Comparison of ENCODE assay signal across 8 cellular contexts in the genomic region with DNA sequence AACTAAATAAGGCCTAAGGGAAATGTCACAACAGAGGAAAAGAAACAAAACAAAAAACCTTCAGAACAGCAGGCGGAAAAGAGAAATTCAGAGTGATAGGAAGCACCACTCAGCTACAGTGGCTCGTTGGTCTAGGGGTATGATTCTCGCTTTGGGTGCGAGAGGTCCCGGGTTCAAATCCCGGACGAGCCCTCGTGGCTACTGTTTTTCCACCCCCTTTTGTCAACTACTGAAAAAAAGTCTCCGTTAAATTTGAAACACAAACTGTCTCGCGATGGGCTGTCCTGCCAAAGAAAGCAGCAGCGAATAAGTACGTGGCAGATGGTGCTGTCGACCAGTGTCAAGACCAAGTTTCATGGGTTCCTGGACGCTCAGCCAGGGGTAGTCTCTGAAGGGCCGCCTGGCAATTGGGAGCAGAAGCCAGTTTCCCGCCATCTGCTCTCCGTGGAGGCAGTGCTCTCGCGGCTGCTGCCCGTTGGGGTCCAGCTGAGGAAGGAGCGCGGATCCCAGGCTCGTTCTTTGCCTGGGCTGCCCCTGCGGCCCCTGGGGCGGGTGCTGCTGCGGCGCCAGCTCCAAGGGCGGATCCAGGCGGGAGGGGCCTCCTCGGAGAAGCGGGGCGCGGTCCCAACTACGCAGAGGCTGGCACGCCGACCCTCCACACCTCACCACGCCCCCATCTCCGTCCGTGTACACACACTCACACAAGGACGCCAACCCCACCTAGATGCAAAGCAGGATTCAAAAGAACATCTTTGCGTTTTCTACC. TPM values are rescaled to one million over a fixed set of nuclear protein-coding genes. Genes with fewer than 3 reads are reported as not detected.
DNase-seq lines count a peak whose midpoint lies in the region; ATAC-seq and TF ChIP-seq lines count a peak whose summit lies in the region.

A gene with protein sequence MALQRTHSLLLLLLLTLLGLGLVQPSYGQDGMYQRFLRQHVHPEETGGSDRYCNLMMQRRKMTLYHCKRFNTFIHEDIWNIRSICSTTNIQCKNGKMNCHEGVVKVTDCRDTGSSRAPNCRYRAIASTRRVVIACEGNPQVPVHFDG (plus strand): TSS at position 665 of the 766 bp plus-strand sequence. CDS start 14,812 bp downstream, outside the sequence.

- peak within 1 kb of the TSS; percentile 64 for H3K14ac ChIP-seq in IMR-90 (replicated peaks; ENCODE audit: low read depth, low read length)

- WGBS in IMR-90 (ENCODE audit: extremely low coverage in 2 of 2, insufficient read length in 1 of 2), 2 experiments = 0% methylated on average over 7 of the region's 42 CpGs; no CpG with 5 or more reads in 1 of the 2 experiments

- H4K5ac ChIP-seq in IMR-90 (ENCODE audit: low read depth, low read length) = peak within 1 kb of the TSS; percentile 43

- intact Hi-C loops in IMR-90 (cut with micrococcal nuclease) = loop anchor here (1.0 to 5.0 kb wide), 5 partner anchors 223 to 418 kb away; a partner anchor contains a TSS

- H3K4me2 ChIP-seq in IMR-90 (ENCODE audit: low read depth, low read length) (peak within 1 kb of the TSS; percentile 88), parathyroid adenoma (ENCODE audit: low read length) (peak within 1 kb of the TSS; percentile 98)

- H3K36me3 ChIP-seq in IMR-90 (ENCODE audit: control insufficient read depth, insufficient read depth, low read length) = no peaks in the 10 kb centered on the region
- no peaks in the 10 kb centered on the region for H3K36me3 ChIP-seq in cardiac muscle cell
- H3K36me3 ChIP-seq in parathyroid adenoma (ENCODE audit: control insufficient read depth, insufficient read depth, low read length) = no peaks in the 10 kb centered on the region
- H3K36me3 ChIP-seq in thoracic aorta = no peaks in the 10 kb centered on the region

- peaks cover 3 to 6% of the 10 kb centered on the region in 2 experiments; a peak in 1 of 4 replicates for H3K79me1 ChIP-seq in IMR-90 (ENCODE audit: low read depth in 1 of 2, low read length in 2 of 2)

- peaks cover 30% of the 10 kb centered on the region for H3K4me1 Mint-ChIP-seq in activated naive CD8-positive, alpha-beta T cell treated with anti-CD3 and anti-CD28 coated beads, Interleukin-2, amount 10 ng/mL, durations not matched to agents 7 days and 5 days

- H3K4me3 Mint-ChIP-seq in activated naive CD8-positive, alpha-beta T cell treated with anti-CD3 and anti-CD28 coated beads, Interleukin-2, amount 10 ng/mL, durations not matched to agents 7 days and 5 days = no peak within 1 kb of the TSS

- no peak within 1 kb of the TSS for H2BK15ac ChIP-seq in IMR-90 (ENCODE audit: low read depth, low read length)

- H2AK5ac ChIP-seq in IMR-90 (ENCODE audit: low read depth, low read length) = no peak within 1 kb of the TSS

- H3K56ac ChIP-seq in IMR-90 (ENCODE audit: extremely low read depth, insufficient read depth, low read length) = peak within 1 kb of the TSS; percentile 60

- peak within 1 kb of the TSS; percentile 59 for H3K4ac ChIP-seq in IMR-90 (ENCODE audit: low read depth, low read length)

- H4K91ac ChIP-seq in IMR-90 (ENCODE audit: insufficient read depth, low read depth, low read length) = peak within 1 kb of the TSS; percentile 62

- peak within 1 kb of the TSS; percentile 48 to 65; a peak in 2 of 4 replicates for H4K8ac ChIP-seq in IMR-90 (ENCODE audit: low read depth in 2 of 2, low read length in 2 of 2)

- H3K9me1 ChIP-seq in IMR-90 (ENCODE audit: insufficient read depth, low read length) = peaks cover 4% of the 10 kb centered on the region; the same call in 1 of the 2 replicates

- no peak for TF ChIP-seq RAD21 in IMR-90 (IDR thresholded peaks at IDR 0.05; ENCODE audit: low read length)

- H3K4me3 ChIP-seq in IMR-90 (ENCODE audit: insufficient read depth, low read depth, low read length) = peak within 1 kb of the TSS; percentile 65
- H3K4me3 ChIP-seq in cardiac muscle cell = peak within 1 kb of the TSS; percentile 64
- H3K4me3 ChIP-seq in parathyroid adenoma (ENCODE audit: low read depth, low read length) = peak within 1 kb of the TSS; percentile 95
- peak within 1 kb of the TSS; percentile 86 for H3K4me3 ChIP-seq in thoracic aorta

- peak; percentile 72; the same call in 1 of the 2 replicates for TF ChIP-seq POLR2A in IMR-90 (IDR thresholded peaks at IDR 0.05; ENCODE audit: low read depth, low read length)

- dilution Hi-C loops in IMR-90 (cut with HindIII; ENCODE audit: low sequenced_read_pairs, unreplicated experiment) = no loop called here

- H2BK120ac ChIP-seq in IMR-90 (ENCODE audit: low read depth, low read length) = 0 out of 2 replicates have a peak within 1 kb of the TSS, but pooled peaks have one; percentile 10

- in situ Hi-C loops in IMR-90 (cut with MboI; ENCODE audit: low sequenced_read_pairs) = loop anchor here (5.0 to 10.0 kb wide), 3 partner anchors 52 to 359 kb away; a partner anchor contains a TSS

- POLR2A ChIA-PET in IMR-90 (lab: Charles Lee; ENCODE audit: unreplicated experiment) = no interaction called here
- POLR2A ChIA-PET in activated naive CD8-positive, alpha-beta T cell treated with anti-CD3 and anti-CD28 coated beads, Interleukin-2, amount 10 ng/mL, durations not matched to agents 7 days and 5 days (lab: Charles Lee) = interaction anchor here (1.2 to 2.3 kb wide), 3 partner anchors 15 to 355 kb away, joined by 3 to 10 read pairs (median 4); a partner anchor contains a TSS

- peaks cover 6% of the 10 kb centered on the region for H4K20me1 ChIP-seq in IMR-90 (ENCODE audit: insufficient read depth, low read length)

- H2BK5ac ChIP-seq in IMR-90 (ENCODE audit: low read depth, low read length, poor library complexity, severe bottlenecking) = peak within 1 kb of the TSS; percentile 54

- H3K23ac ChIP-seq in IMR-90 (ENCODE audit: low read depth, low read length) = peak within 1 kb of the TSS; percentile 76

- no TSS peak for BruUV-seq in IMR-90 (replicated peaks; lab: Mats Ljungman, UMichigan)

- peak within 1 kb of the TSS; percentile 46 for H3K18ac ChIP-seq in IMR-90 (ENCODE audit: low read depth, low read length)

- TF ChIP-seq CTCF in IMR-90 (conservative IDR thresholded peaks at IDR 0.05; ENCODE audit: low read depth, low read length) = no peak
- no peak for TF ChIP-seq CTCF in cardiac muscle cell (IDR thresholded peaks at IDR 0.05; ENCODE audit: low read depth, low read length)
- no peak for TF ChIP-seq CTCF in parathyroid adenoma (IDR thresholded peaks at IDR 0.05)
- TF ChIP-seq CTCF in thoracic aorta (IDR thresholded peaks at IDR 0.05) = no peak

- DNase-seq in CD1c-positive myeloid dendritic cell (ENCODE audit: extremely low spot score) = peak; percentile 81
- DNase-seq in IMR-90 = peak; percentile 93
- DNase-seq in SKM-1 treated with dmso at 0.1 percent for 144 hours (lab: John Stamatoyannopoulos, UW; ENCODE audit: unreplicated experiment) = peak; percentile 52
- peak; percentile 81 for DNase-seq in activated naive CD8-positive, alpha-beta T cell treated with anti-CD3 and anti-CD28 coated beads, Interleukin-2, amount 10 ng/mL, durations not matched to agents 7 days and 5 days
- DNase-seq in cardiac muscle cell (ENCODE audit: low read depth in 1 of 2, low spot score in 1 of 2) = peak; percentile 70 to 89
- peak; percentile 53 for DNase-seq in thoracic aorta (ENCODE audit: low spot score)

- peak; percentile 21 for ATAC-seq in GM19397 (IDR thresholded peaks at IDR 0.05; ENCODE audit: unreplicated experiment)
- peak; percentile 39 for ATAC-seq in IMR-90 (ENCODE audit: low read depth)
- peak; percentile 34 for ATAC-seq in activated naive CD8-positive, alpha-beta T cell treated with anti-CD3 and anti-CD28 coated beads, Interleukin-2, amount 10 ng/mL, durations not matched to agents 7 days and 5 days (ENCODE audit: low read depth)
- ATAC-seq in thoracic aorta (ENCODE audit: insufficient number of reproducible peaks, low FRiP score, low read depth) = peak; percentile 9

- H3K9me3 ChIP-seq in IMR-90 (ENCODE audit: control insufficient read depth, insufficient read depth, low read length) (no peaks in the 10 kb centered on the region), cardiac muscle cell (ENCODE audit: low read depth) (no peaks in the 10 kb centered on the region), parathyroid adenoma (ENCODE audit: control insufficient read depth, low read length) (no peaks in the 10 kb centered on the region), thoracic aorta (no peaks in the 10 kb centered on the region)

- H3K27me3 ChIP-seq in IMR-90 (ENCODE audit: control insufficient read depth, insufficient read depth, low read length) = no peaks in the 10 kb centered on the region
- H3K27me3 ChIP-seq in cardiac muscle cell = no peaks in the 10 kb centered on the region
- H3K27me3 ChIP-seq in parathyroid adenoma (ENCODE audit: control insufficient read depth, insufficient read depth, low read length) = no peaks in the 10 kb centered on the region
- no peaks in the 10 kb centered on the region for H3K27me3 ChIP-seq in thoracic aorta (replicated peaks; ENCODE audit: insufficient read depth)

- no peaks in the 10 kb centered on the region for H3K9me3 Mint-ChIP-seq in activated naive CD8-positive, alpha-beta T cell treated with anti-CD3 and anti-CD28 coated beads, Interleukin-2, amount 10 ng/mL, durations not matched to agents 7 days and 5 days

- no peak within 1 kb of the TSS for H2BK20ac ChIP-seq in IMR-90 (ENCODE audit: low read depth, low read length)

- no peak within 1 kb of the TSS for H3K27ac Mint-ChIP-seq in activated naive CD8-positive, alpha-beta T cell treated with anti-CD3 and anti-CD28 coated beads, Interleukin-2, amount 10 ng/mL, durations not matched to agents 7 days and 5 days

- H3K36me3 Mint-ChIP-seq in activated naive CD8-positive, alpha-beta T cell treated with anti-CD3 and anti-CD28 coated beads, Interleukin-2, amount 10 ng/mL, durations not matched to agents 7 days and 5 days = no peaks in the 10 kb centered on the region

- CTCF ChIA-PET in IMR-90 (lab: Yijun Ruan, JAX) = interaction anchor here (0.5 to 1.6 kb wide), 3 partner anchors 10 to 287 kb away, joined by 4 to 6 read pairs (median 4); no protein-coding TSS in a partner anchor

- H2AFZ ChIP-seq in IMR-90 (replicated peaks; ENCODE audit: low read length, poor library complexity) = peak within 1 kb of the TSS; percentile 98
- H2AFZ ChIP-seq in parathyroid adenoma = peak within 1 kb of the TSS; percentile 100

- no peaks in the 10 kb centered on the region for H3K79me2 ChIP-seq in parathyroid adenoma

- H3K9ac ChIP-seq in IMR-90 (ENCODE audit: low read depth, low read length) (peak within 1 kb of the TSS; percentile 86), parathyroid adenoma (peak within 1 kb of the TSS; percentile 95)

- H3K27me3 Mint-ChIP-seq in activated naive CD8-positive, alpha-beta T cell treated with anti-CD3 and anti-CD28 coated beads, Interleukin-2, amount 10 ng/mL, durations not matched to agents 7 days and 5 days = peaks cover 4% of the 10 kb centered on the region

- H2AK9ac ChIP-seq in IMR-90 (replicated peaks; ENCODE audit: low read depth, low read length, poor library complexity) = peak within 1 kb of the TSS; percentile 18

- no peaks in the 10 kb centered on the region for H3K4me1 ChIP-seq in IMR-90 (ENCODE audit: control insufficient read depth, insufficient read depth, low read length)
- no peaks in the 10 kb centered on the region for H3K4me1 ChIP-seq in cardiac muscle cell (ENCODE audit: low read depth)
- peaks cover 15% of the 10 kb centered on the region for H3K4me1 ChIP-seq in parathyroid adenoma
- H3K4me1 ChIP-seq in thoracic aorta (ENCODE audit: control insufficient read depth in 1 of 2, low read depth in 2 of 2) = peaks cover 18 to 40% of the 10 kb centered on the region in 2 donors

- H3K27ac ChIP-seq in IMR-90 (ENCODE audit: insufficient read depth, low read length) (peak within 1 kb of the TSS; percentile 58), cardiac muscle cell (peak within 1 kb of the TSS; percentile 93), parathyroid adenoma (peak within 1 kb of the TSS; percentile 99), thoracic aorta (peak within 1 kb of the TSS; percentile 98 to 100)

RNA-seq across cellular contexts. Expression of the gene that starts here (rescaled TPM):
- total RNA-seq in IMR-90 (2012; rRNA removed) (8.1 and 10.4 TPM in 2 replicates), cardiac muscle cell (9.1 and 9.6 TPM in 2 replicates), thoracic aorta (10 to 100 TPM; 45.6 to 66.4 TPM)
- polyA plus RNA-seq in IMR-90 (2012; rRNA removed) (9.9 and 11.6 TPM in 2 replicates), cardiac muscle cell (7.2 and 12.4 TPM in 2 replicates)
- 5.2 and 10.4 TPM in 2 replicates for polyA plus RNA-seq in IMR-90 (2012; cell fraction: cytosol; rRNA removed)
- 2.7 and 5.5 TPM in 2 replicates for polyA plus RNA-seq in IMR-90 (2012; cell fraction: nucleus; rRNA removed; ENCODE audit: low replicate concordance)
- total RNA-seq in activated naive CD8-positive, alpha-beta T cell treated with anti-CD3 and anti-CD28 coated beads, Interleukin-2, amount 10 ng/mL, durations not matched to agents 7 days and 5 days = 1 to 10 TPM in 1 of 2 experiments, under 1 TPM in 1; 0.62 to 1.0 TPM

Comparison
In these comparisons a context has a peak if more than half of its experiments do, and no peak if none do; other contexts are left out.
1. Peak in every context shown above with its lines: DNase-seq, ATAC-seq, H3K4me3 ChIP-seq and H3K27ac ChIP-seq.